12 cellular contexts compared by ENCODE assay signal in genomic region chr20:49452011-49452482, GRCh38. TPM values are rescaled to one million over a fixed set of nuclear protein-coding genes. Genes with fewer than 3 reads are reported as not detected.
DNase-seq lines count a peak whose midpoint lies in the region; ATAC-seq and TF ChIP-seq lines count a peak whose summit lies in the region.
"Had no signal": no experiment of that assay in that cellular context is flagged by ENCODE, and none has a peak within 500 bp of the region (broad histone marks: within the 10 kb centered on the region; RNA-seq: fewer than 3 reads in every experiment).

No MANE protein-coding gene starts in this region.

- TF ChIP-seq CTCF in gastrocnemius medialis (IDR thresholded peaks at IDR 0.05 in 4 of 5, conservative IDR thresholded peaks at IDR 0.05 in 1 of 5) = no peak

- TF ChIP-seq POLR2A in gastrocnemius medialis (IDR thresholded peaks at IDR 0.05) = no peak

- in situ Hi-C loops in gastrocnemius medialis (cut with MboI; ENCODE audit: low sequenced_read_pairs in 4 of 4) = no loop called here

- intact Hi-C loops in left cardiac atrium (cut with DNase I) = no loop called here
- intact Hi-C loops in gastrocnemius medialis (cut with DNase I; ENCODE audit: low total_unique reads) = no loop called here

- H3K27ac ChIP-seq in gastrocnemius medialis = peak overlapping the region in 3 of 4 donors; percentile 24 to 58 (median 40)
- H3K27ac ChIP-seq: lower lobe of right lung had no signal

- no peaks in the 10 kb centered on the region for H3K27me3 ChIP-seq in gastrocnemius medialis

- H3K4me3 ChIP-seq in gastrocnemius medialis = no peak overlapping the region
- H3K4me3 ChIP-seq: lower lobe of right lung had no signal

- ATAC-seq in left cardiac atrium (peak; percentile 42 to 48), gastrocnemius medialis (peak in 1 of 2 donors; percentile 21), HG02759 (IDR thresholded peaks at IDR 0.05; ENCODE audit: unreplicated experiment) (no peak), HG02678 (IDR thresholded peaks at IDR 0.05; ENCODE audit: unreplicated experiment) (no peak)
- ATAC-seq: lower lobe of right lung had no signal

- H3K9me3 ChIP-seq in gastrocnemius medialis = no peaks in the 10 kb centered on the region
- H3K9me3 ChIP-seq: lower lobe of right lung had no signal

- H3K36me3 ChIP-seq in gastrocnemius medialis = no peaks in the 10 kb centered on the region
- H3K36me3 ChIP-seq: lower lobe of right lung had no signal

- peaks cover 13 to 23% of the 10 kb centered on the region in 2 donors for H3K4me1 ChIP-seq in gastrocnemius medialis

- peak; percentile 39 for DNase-seq in HS-5 (ENCODE audit: low read depth)
- DNase-seq in anterior cingulate cortex (lab: John Stamatoyannopoulos, UW) = peak in 45 of 58 donors; percentile 18 to 84 (median 51)
- DNase-seq in left cardiac atrium = peak; percentile 60
- no peak for DNase-seq in gastrocnemius medialis
- no peak for DNase-seq in NCI-H1930 (lab: John Stamatoyannopoulos, UW)
- DNase-seq in HuH-7 (ENCODE audit: low spot score) = no peak
- DNase-seq: lower lobe of right lung, NCI-H1105, RPMI8226, T-helper 9 cell had no signal

RNA-seq across cellular contexts. Expression of gene KCNB1, which starts 30.4 kb away (rescaled TPM):
- total RNA-seq in left cardiac atrium (1 to 10 TPM; 2.0 to 2.1 TPM), gastrocnemius medialis (10 to 100 TPM in 2 of 4 donors, 1 to 10 TPM in 2; 6.6 to 34.7 (median 9.4) TPM)

Comparison
In these comparisons a context has a peak if more than half of its experiments do, and no peak if none do; other contexts are left out.
1. DNase-seq: peak in HS-5 (single experiment), anterior cingulate cortex (45 of 58) and left cardiac atrium (single experiment); none in gastrocnemius medialis (0 of 2), NCI-H1930 (0 of 2) and HuH-7 (single experiment).
2. ATAC-seq: peak in left cardiac atrium (2 of 2); none in HG02759 (single experiment) and HG02678 (single experiment).